Comparison of ENCODE assay signal across 8 cellular contexts in the genomic region with DNA sequence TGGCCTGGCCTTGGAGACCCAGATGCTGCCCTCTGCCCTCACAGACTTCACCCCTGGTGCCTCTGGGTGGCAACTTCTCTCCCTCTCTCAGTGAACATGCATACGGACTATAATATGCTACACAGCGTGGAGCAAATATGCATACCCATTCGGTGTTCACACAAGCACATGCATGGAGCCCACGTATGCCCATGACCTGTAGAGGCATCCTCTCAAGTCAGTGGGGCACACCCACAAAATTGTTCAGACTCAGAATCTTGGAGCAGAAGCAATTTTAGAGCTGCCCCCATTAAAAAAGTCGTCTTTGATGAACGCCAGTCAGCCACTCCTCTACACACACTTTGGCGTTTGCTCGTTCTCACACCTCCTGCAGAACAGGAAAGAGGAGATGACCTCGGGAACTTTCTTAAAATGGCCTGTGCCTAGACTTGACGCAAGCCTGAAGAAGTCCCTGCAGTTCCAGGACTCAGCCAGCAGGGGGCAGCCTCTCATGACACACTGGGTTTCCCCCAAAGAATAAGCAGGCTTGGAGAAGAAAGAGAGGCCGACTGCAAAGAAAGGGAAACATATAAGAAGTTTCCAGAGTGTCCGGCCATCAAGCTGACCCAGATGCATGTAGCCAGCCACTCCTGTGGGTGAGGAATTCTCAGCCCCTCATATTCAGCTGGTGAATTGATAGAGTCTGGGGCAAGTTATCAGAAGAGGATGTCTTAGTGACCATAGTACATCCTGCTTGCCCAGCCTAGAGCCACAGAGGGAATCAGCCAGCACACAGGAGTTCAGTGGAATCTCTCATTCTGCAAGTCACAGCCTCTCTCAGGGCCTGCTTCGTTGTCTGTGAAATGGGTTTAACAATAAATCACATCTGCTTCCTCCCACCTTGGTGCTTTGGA. TPM values are rescaled to one million over a fixed set of nuclear protein-coding genes. Genes with fewer than 3 reads are reported as not detected.
DNase-seq lines count a peak whose midpoint lies in the region; ATAC-seq and TF ChIP-seq lines count a peak whose summit lies in the region.

No MANE protein-coding gene starts in this region.

- H3K36me3 ChIP-seq in DND-41 (ENCODE audit: insufficient read depth, low read length) (no peaks in the 10 kb centered on the region), GM23248 (ENCODE audit: low read depth) (no peaks in the 10 kb centered on the region), left lung (no peaks in the 10 kb centered on the region)

- 15 to 21% methylated on average over 12 to 13 of the region's 13 CpGs for WGBS in GM23248 (ENCODE audit: low coverage in 1 of 2, low lambda C conversion rate in 2 of 2, missing lambda C conversion rate in 2 of 2), 2 experiments

- no peaks in the 10 kb centered on the region for H3F3A ChIP-seq in GM23248 (ENCODE audit: insufficient read depth)

- no peaks in the 10 kb centered on the region for H3K9me2 ChIP-seq in GM23248 (ENCODE audit: insufficient read depth)

- H3K79me2 ChIP-seq in DND-41 (ENCODE audit: insufficient read depth, low read length) (no peaks in the 10 kb centered on the region), GM23248 (ENCODE audit: insufficient read depth) (no peaks in the 10 kb centered on the region)

- H3K27ac ChIP-seq in DND-41 (ENCODE audit: low read length) (peak overlapping the region; percentile 76), GM23248 (no peak overlapping the region), left lung (no peak overlapping the region)

- H3K9me3 ChIP-seq in DND-41 (ENCODE audit: insufficient read depth, low read length, severe bottlenecking) (no peaks in the 10 kb centered on the region), GM23248 (ENCODE audit: low read depth) (no peaks in the 10 kb centered on the region), left lung (no peaks in the 10 kb centered on the region)

- peak; percentile 89 for ATAC-seq in DND-41 (ENCODE audit: insufficient read depth, low read depth)
- peak; percentile 55 to 60 for ATAC-seq in activated CD4-positive, CD25-positive, alpha-beta regulatory T cell treated with anti-CD3 and anti-CD28 coated beads, Interleukin-2, amount 50 U/mL, for 24 hours
- ATAC-seq in left lung = peak; percentile 95
- no peak for ATAC-seq in GM21737 (IDR thresholded peaks at IDR 0.05; ENCODE audit: unreplicated experiment)

- TF ChIP-seq CTCF in DND-41 (IDR thresholded peaks at IDR 0.05; ENCODE audit: borderline replicate concordance, extremely low read depth, low read length, poor library complexity, severe bottlenecking) (peak; percentile 91), left lung (IDR thresholded peaks at IDR 0.05) (peak; percentile 89 to 94)

- H3K27me3 ChIP-seq in DND-41 (ENCODE audit: insufficient read depth, low read length, poor library complexity) = no peaks in the 10 kb centered on the region
- no peaks in the 10 kb centered on the region for H3K27me3 ChIP-seq in GM23248 (replicated peaks; ENCODE audit: insufficient read depth)
- no peaks in the 10 kb centered on the region for H3K27me3 ChIP-seq in left lung

- DNase-seq in DND-41 (peak; percentile 81), GM23248 (peak; percentile 59), NCI-H1930 (lab: John Stamatoyannopoulos, UW) (peak; percentile 20 to 46), left lung (peak; percentile 56 to 85)
- DNase-seq in central memory CD4-positive, alpha-beta T cell = peak; percentile 58
- peak; percentile 73 for DNase-seq in stimulated activated CD4-positive, alpha-beta T cell treated with anti-CD3 and anti-CD28 coated beads, Interleukin-4, amount 100 ng/mL, for 1 hour

- H4K20me1 ChIP-seq in DND-41 (ENCODE audit: insufficient read depth, low read length) (no peaks in the 10 kb centered on the region), GM23248 (ENCODE audit: insufficient read depth) (no peaks in the 10 kb centered on the region)

- H3K9ac ChIP-seq in DND-41 (ENCODE audit: low read depth, low read length) (peak overlapping the region; percentile 36), GM23248 (no peak overlapping the region)

- in situ Hi-C loops in GM23248 (cut with MboI) = no loop called here

- H3K4me3 ChIP-seq in DND-41 (ENCODE audit: low read depth in 1 of 2, low read length in 2 of 2) (no peak overlapping the region), GM23248 (no peak overlapping the region), left lung (no peak overlapping the region)

- H3K4me2 ChIP-seq in DND-41 (ENCODE audit: insufficient read depth, low read length) (peak overlapping the region; percentile 43), GM23248 (ENCODE audit: unreplicated experiment) (no peak overlapping the region)

- intact Hi-C loops in left lung (cut with DNase I) = loop anchor here in 1 of 2 donors (10.0 kb wide), 1 partner anchor 87 kb away; no protein-coding TSS in a partner anchor

- H3K4me1 ChIP-seq in DND-41 (ENCODE audit: insufficient read depth, low read length) (peaks cover 20% of the 10 kb centered on the region), GM23248 (ENCODE audit: insufficient read depth) (peaks cover 3% of the 10 kb centered on the region), left lung (no peaks in the 10 kb centered on the region)

- H2AFZ ChIP-seq in DND-41 (ENCODE audit: low read depth, low read length) = peak overlapping the region; percentile 82
- no peak overlapping the region for H2AFZ ChIP-seq in GM23248

RNA-seq across cellular contexts. Expression of gene APLN, which starts 17.3 kb away (rescaled TPM):
- 0.43 and 1.1 TPM in 2 replicates for total RNA-seq in GM23248 (2014; rRNA removed; shearing (Covaris generic))
- 0.80 and 1.1 TPM in 2 replicates for polyA plus RNA-seq in GM23248 (2016; fragmentation: Nextera tagmentation; extraction: Ambion mirVana)
- total RNA-seq in left lung = 1 to 10 TPM; 1.0 to 6.9 TPM
